ENCODE assay signal across 22 cellular contexts in genomic region chr11:115087791-115088190, GRCh38.
"Had no signal": no experiment of that assay in that cellular context is flagged by ENCODE, and none has a peak within 500 bp of the region (broad histone marks: within the 10 kb centered on the region; RNA-seq: fewer than 3 reads in every experiment).

No MANE protein-coding gene starts in this region.

- H3K9me3 Mint-ChIP-seq: nephron progenitor cell had no signal

- H3K36me3 Mint-ChIP-seq: naive thymus-derived CD4-positive, alpha-beta T cell; stimulated activated naive B cell treated with anti-CD40 and anti-IgM and Interleukin-4, amounts not matched to agents 10 μg/mL and 1 μg/mL and 100 μg/mL, for 72 hours had no signal

- H3K27ac ChIP-seq: colonic mucosa, foreskin keratinocyte, hepatocyte, neutrophil, psoas muscle, spleen, testis, tibial nerve, upper lobe of right lung, vagina had no signal

- H3K79me2 ChIP-seq: hepatocyte had no signal

- H3K36me3 ChIP-seq: colonic mucosa, neutrophil, spleen, tibial nerve, upper lobe of right lung, vagina had no signal

- H3K4me1 Mint-ChIP-seq: naive thymus-derived CD4-positive, alpha-beta T cell; stimulated activated naive B cell treated with anti-CD40 and anti-IgM and Interleukin-4, amounts not matched to agents 10 μg/mL and 1 μg/mL and 100 μg/mL, for 72 hours; stimulated activated naive CD8-positive, alpha-beta T cell treated with anti-CD3 and anti-CD28 coated beads, Interleukin-15, amount 100 ng/mL, for 72 hours had no signal

- ATAC-seq: foreskin keratinocyte; naive thymus-derived CD4-positive, alpha-beta T cell; psoas muscle; sciatic nerve; stimulated activated naive B cell treated with anti-CD40 and anti-IgM and Interleukin-4, amounts not matched to agents 10 μg/mL and 1 μg/mL and 100 μg/mL, for 72 hours; stimulated activated naive CD8-positive, alpha-beta T cell treated with anti-CD3 and anti-CD28 coated beads, Interleukin-15, amount 100 ng/mL, for 72 hours; upper lobe of right lung had no signal

- H3K27ac Mint-ChIP-seq: naive thymus-derived CD4-positive, alpha-beta T cell; nephron progenitor cell; stimulated activated naive B cell treated with anti-CD40 and anti-IgM and Interleukin-4, amounts not matched to agents 10 μg/mL and 1 μg/mL and 100 μg/mL, for 72 hours; stimulated activated naive CD8-positive, alpha-beta T cell treated with anti-CD3 and anti-CD28 coated beads, Interleukin-15, amount 100 ng/mL, for 72 hours had no signal

- H3K4me2 ChIP-seq: hepatocyte had no signal

- H3K4me1 ChIP-seq: colonic mucosa, foreskin keratinocyte, psoas muscle, spleen, testis, tibial nerve, upper lobe of right lung, vagina had no signal

- H3K4me3 Mint-ChIP-seq: stimulated activated naive B cell treated with anti-CD40 and anti-IgM and Interleukin-4, amounts not matched to agents 10 μg/mL and 1 μg/mL and 100 μg/mL, for 72 hours had no signal

- H3K9me3 ChIP-seq: colonic mucosa, neutrophil, psoas muscle, spleen, testis, tibial nerve, upper lobe of right lung, vagina had no signal

- H2AFZ ChIP-seq: hepatocyte had no signal

- H3K27me3 Mint-ChIP-seq: stimulated activated naive CD8-positive, alpha-beta T cell treated with anti-CD3 and anti-CD28 coated beads, Interleukin-15, amount 100 ng/mL, for 72 hours had no signal

- H3K27me3 ChIP-seq: colonic mucosa, foreskin keratinocyte, neutrophil, testis, tibial nerve, upper lobe of right lung, vagina had no signal

- H3K4me3 ChIP-seq: colonic mucosa, hepatocyte, psoas muscle, spleen, testis, tibial nerve, upper lobe of right lung, vagina had no signal

- DNase-seq: colonic mucosa; dermis blood vessel endothelial cell; erythroblast; foreskin keratinocyte; head of caudate nucleus; kidney glomerular epithelial cell; naive thymus-derived CD4-positive, alpha-beta T cell; nephron progenitor cell; psoas muscle; retina; spleen; stimulated activated CD4-positive, alpha-beta T cell treated with anti-CD3 and anti-CD28 coated beads, Interleukin-2, amount 100 ng/mL, for 24 hours; stimulated activated CD4-positive, alpha-beta T cell treated with anti-CD3 and anti-CD28 coated beads, Interleukin-4, amount 100 ng/mL, for 4 hours; stimulated activated naive B cell treated with anti-CD40 and anti-IgM and Interleukin-4, amounts not matched to agents 10 μg/mL and 1 μg/mL and 100 μg/mL, for 72 hours; stimulated activated naive CD8-positive, alpha-beta T cell treated with anti-CD3 and anti-CD28 coated beads, Interleukin-15, amount 100 ng/mL, for 72 hours; testis; upper lobe of right lung had no signal
